Comparison of ENCODE assay signal across 17 cellular contexts in genomic region chr16:17557480-17557879, GRCh38.
DNase-seq lines count a peak whose midpoint lies in the region; ATAC-seq and TF ChIP-seq lines count a peak whose summit lies in the region.
"Had no signal": no experiment of that assay in that cellular context is flagged by ENCODE, and none has a peak within 500 bp of the region (broad histone marks: within the 10 kb centered on the region; RNA-seq: fewer than 3 reads in every experiment).

No MANE protein-coding gene starts in this region.

- no peak overlapping the region for H3K27ac ChIP-seq in upper lobe of left lung

- no peak overlapping the region for H3K27ac Mint-ChIP-seq in activated T-cell treated with anti-CD3 and anti-CD28 coated beads, Interleukin-2, amount 50 U/mL, for 72 hours
- no peak overlapping the region for H3K27ac Mint-ChIP-seq in activated T-cell treated with anti-CD3 and anti-CD28 coated beads, Interleukin-2, amount 50 U/mL, for 24 hours
- H3K27ac Mint-ChIP-seq in T-helper 17 cell: no peak overlapping the region
- no peak overlapping the region for H3K27ac Mint-ChIP-seq in effector memory CD8-positive, alpha-beta T cell
- H3K27ac Mint-ChIP-seq in stimulated activated effector memory CD8-positive, alpha-beta T cell treated with anti-CD3 and anti-CD28 coated beads, Interleukin-12 subunit alpha, Interleukin-12 subunit beta, amount 100 ng/mL, for 72 hours: no peak overlapping the region
- H3K27ac Mint-ChIP-seq: CD4-positive, CD25-positive, alpha-beta regulatory T cell; H9 had no signal

- H3K27me3 ChIP-seq in upper lobe of left lung: no peaks in the 10 kb centered on the region

- H3K9me3 ChIP-seq in T-helper 17 cell (ENCODE audit: control insufficient read depth, low read length, poor library complexity, severe bottlenecking) (no peaks in the 10 kb centered on the region), upper lobe of left lung (no peaks in the 10 kb centered on the region)

- no peaks in the 10 kb centered on the region for H3K9me3 Mint-ChIP-seq in activated T-cell treated with anti-CD3 and anti-CD28 coated beads, Interleukin-2, amount 50 U/mL, for 72 hours
- no peaks in the 10 kb centered on the region for H3K9me3 Mint-ChIP-seq in activated T-cell treated with anti-CD3 and anti-CD28 coated beads, Interleukin-2, amount 50 U/mL, for 24 hours
- H3K9me3 Mint-ChIP-seq in effector memory CD8-positive, alpha-beta T cell: no peaks in the 10 kb centered on the region
- H3K9me3 Mint-ChIP-seq in stimulated activated effector memory CD8-positive, alpha-beta T cell treated with anti-CD3 and anti-CD28 coated beads, Interleukin-12 subunit alpha, Interleukin-12 subunit beta, amount 100 ng/mL, for 72 hours: no peaks in the 10 kb centered on the region
- H3K9me3 Mint-ChIP-seq: H9 had no signal

- no peaks in the 10 kb centered on the region for H3K4me1 ChIP-seq in upper lobe of left lung

- no peak overlapping the region for H3K4me3 ChIP-seq in upper lobe of left lung

- 92 to 96% methylated on average over 8 to 10 of the region's 10 CpGs for WGBS in upper lobe of left lung, 2 donors

- peaks cover 27% of the 10 kb centered on the region for H3K27me3 Mint-ChIP-seq in activated T-cell treated with anti-CD3 and anti-CD28 coated beads, Interleukin-2, amount 50 U/mL, for 72 hours (ENCODE audit: low read depth)
- peaks cover 32% of the 10 kb centered on the region for H3K27me3 Mint-ChIP-seq in activated T-cell treated with anti-CD3 and anti-CD28 coated beads, Interleukin-2, amount 50 U/mL, for 24 hours
- peaks cover 68% of the 10 kb centered on the region for H3K27me3 Mint-ChIP-seq in T-helper 17 cell
- peaks cover 37 to 73% of the 10 kb centered on the region in 2 donors for H3K27me3 Mint-ChIP-seq in effector memory CD8-positive, alpha-beta T cell

- peaks cover 5% of the 10 kb centered on the region for H3K4me1 Mint-ChIP-seq in activated T-cell treated with anti-CD3 and anti-CD28 coated beads, Interleukin-2, amount 50 U/mL, for 72 hours (ENCODE audit: low read depth)
- peaks cover 14% of the 10 kb centered on the region for H3K4me1 Mint-ChIP-seq in activated T-cell treated with anti-CD3 and anti-CD28 coated beads, Interleukin-2, amount 50 U/mL, for 24 hours (ENCODE audit: low read depth)
- peaks cover 6% of the 10 kb centered on the region for H3K4me1 Mint-ChIP-seq in T-helper 17 cell
- H3K4me1 Mint-ChIP-seq in effector memory CD8-positive, alpha-beta T cell (ENCODE audit: low read depth in 2 of 2): peaks cover 0 to 3% of the 10 kb centered on the region in 2 donors
- no peaks in the 10 kb centered on the region for H3K4me1 Mint-ChIP-seq in stimulated activated effector memory CD8-positive, alpha-beta T cell treated with anti-CD3 and anti-CD28 coated beads, Interleukin-12 subunit alpha, Interleukin-12 subunit beta, amount 100 ng/mL, for 72 hours
- H3K4me1 Mint-ChIP-seq: CD4-positive, CD25-positive, alpha-beta regulatory T cell; H9 had no signal

- no peaks in the 10 kb centered on the region for H3K36me3 Mint-ChIP-seq in activated T-cell treated with anti-CD3 and anti-CD28 coated beads, Interleukin-2, amount 50 U/mL, for 72 hours (ENCODE audit: insufficient read depth in 2 of 2)
- no peaks in the 10 kb centered on the region for H3K36me3 Mint-ChIP-seq in activated T-cell treated with anti-CD3 and anti-CD28 coated beads, Interleukin-2, amount 50 U/mL, for 24 hours (ENCODE audit: low read depth)
- H3K36me3 Mint-ChIP-seq in T-helper 17 cell (ENCODE audit: low read depth): no peaks in the 10 kb centered on the region
- H3K36me3 Mint-ChIP-seq in effector memory CD8-positive, alpha-beta T cell (ENCODE audit: insufficient read depth): no peaks in the 10 kb centered on the region
- no peaks in the 10 kb centered on the region for H3K36me3 Mint-ChIP-seq in stimulated activated effector memory CD8-positive, alpha-beta T cell treated with anti-CD3 and anti-CD28 coated beads, Interleukin-12 subunit alpha, Interleukin-12 subunit beta, amount 100 ng/mL, for 72 hours

- no peaks in the 10 kb centered on the region for H3K36me3 ChIP-seq in upper lobe of left lung

- peak; percentile 20 to 23 for DNase-seq in activated T-cell treated with anti-CD3 and anti-CD28 coated beads, Interleukin-2, amount 50 U/mL, for 72 hours
- no peak for DNase-seq in activated T-cell treated with anti-CD3 and anti-CD28 coated beads, Interleukin-2, amount 50 U/mL, for 24 hours
- no peak for DNase-seq in T-helper 17 cell
- DNase-seq in effector memory CD8-positive, alpha-beta T cell: no peak
- no peak for DNase-seq in stimulated activated effector memory CD8-positive, alpha-beta T cell treated with anti-CD3 and anti-CD28 coated beads, Interleukin-12 subunit alpha, Interleukin-12 subunit beta, amount 100 ng/mL, for 72 hours (ENCODE audit: low spot score in 2 of 2)
- DNase-seq in RPMI8226: no peak
- DNase-seq in upper lobe of left lung: no peak
- DNase-seq: CD4-positive, CD25-positive, alpha-beta regulatory T cell; COR-L47; DMS79 treated with DMSO at 0.1 percent for 48 hours; H9; Karpas-422; NCI-H1105 treated with DMSO at 0.1 percent for 48 hours; NCI-H2029 treated with DMSO at 0.1 percent for 48 hours; NCI-H226; NCI-H510A treated with DMSO at 0.1 percent for 48 hours; NCI-H774 had no signal

- no peak for TF ChIP-seq POLR2A in upper lobe of left lung (IDR thresholded peaks at IDR 0.05)

- TF ChIP-seq CTCF in upper lobe of left lung (IDR thresholded peaks at IDR 0.05): no peak

- no peak overlapping the region for H3K4me3 Mint-ChIP-seq in activated T-cell treated with anti-CD3 and anti-CD28 coated beads, Interleukin-2, amount 50 U/mL, for 72 hours
- H3K4me3 Mint-ChIP-seq in activated T-cell treated with anti-CD3 and anti-CD28 coated beads, Interleukin-2, amount 50 U/mL, for 24 hours: no peak overlapping the region
- H3K4me3 Mint-ChIP-seq in T-helper 17 cell: no peak overlapping the region
- H3K4me3 Mint-ChIP-seq in effector memory CD8-positive, alpha-beta T cell: no peak overlapping the region
- H3K4me3 Mint-ChIP-seq in stimulated activated effector memory CD8-positive, alpha-beta T cell treated with anti-CD3 and anti-CD28 coated beads, Interleukin-12 subunit alpha, Interleukin-12 subunit beta, amount 100 ng/mL, for 72 hours: no peak overlapping the region
- H3K4me3 Mint-ChIP-seq: CD4-positive, CD25-positive, alpha-beta regulatory T cell; H9 had no signal

- TF ChIP-seq EP300 in upper lobe of left lung (IDR thresholded peaks at IDR 0.05): no peak

- peak; percentile 71 to 78 for ATAC-seq in activated T-cell treated with anti-CD3 and anti-CD28 coated beads, Interleukin-2, amount 50 U/mL, for 72 hours (replicated peaks in 1 of 2)
- ATAC-seq in T-helper 17 cell: peak; percentile 90
- ATAC-seq in effector memory CD8-positive, alpha-beta T cell (replicated peaks): peak; percentile 26
- ATAC-seq in stimulated activated effector memory CD8-positive, alpha-beta T cell treated with anti-CD3 and anti-CD28 coated beads, Interleukin-12 subunit alpha, Interleukin-12 subunit beta, amount 100 ng/mL, for 72 hours: peak; percentile 58
- no peak for ATAC-seq in upper lobe of left lung (ENCODE audit: low FRiP score in 2 of 2)

Comparison
In these comparisons a context has a peak if more than half of its experiments do, and no peak if none do; other contexts are left out.
1. DNase-seq: peak in activated T-cell treated with anti-CD3 and anti-CD28 coated beads, Interleukin-2, amount 50 U/mL, for 72 hours (2 of 2); none in activated T-cell treated with anti-CD3 and anti-CD28 coated beads, Interleukin-2, amount 50 U/mL, for 24 hours (single experiment), T-helper 17 cell (0 of 3), effector memory CD8-positive, alpha-beta T cell (0 of 3), stimulated activated effector memory CD8-positive, alpha-beta T cell treated with anti-CD3 and anti-CD28 coated beads, Interleukin-12 subunit alpha, Interleukin-12 subunit beta, amount 100 ng/mL, for 72 hours (0 of 2), RPMI8226 (single experiment) and upper lobe of left lung (0 of 2).
2. ATAC-seq: peak in activated T-cell treated with anti-CD3 and anti-CD28 coated beads, Interleukin-2, amount 50 U/mL, for 72 hours (2 of 2), T-helper 17 cell (single experiment), effector memory CD8-positive, alpha-beta T cell (single experiment) and stimulated activated effector memory CD8-positive, alpha-beta T cell treated with anti-CD3 and anti-CD28 coated beads, Interleukin-12 subunit alpha, Interleukin-12 subunit beta, amount 100 ng/mL, for 72 hours (single experiment); none in upper lobe of left lung (0 of 2).